Comparison of ENCODE assay signal across 21 cellular contexts in the genomic region with DNA sequence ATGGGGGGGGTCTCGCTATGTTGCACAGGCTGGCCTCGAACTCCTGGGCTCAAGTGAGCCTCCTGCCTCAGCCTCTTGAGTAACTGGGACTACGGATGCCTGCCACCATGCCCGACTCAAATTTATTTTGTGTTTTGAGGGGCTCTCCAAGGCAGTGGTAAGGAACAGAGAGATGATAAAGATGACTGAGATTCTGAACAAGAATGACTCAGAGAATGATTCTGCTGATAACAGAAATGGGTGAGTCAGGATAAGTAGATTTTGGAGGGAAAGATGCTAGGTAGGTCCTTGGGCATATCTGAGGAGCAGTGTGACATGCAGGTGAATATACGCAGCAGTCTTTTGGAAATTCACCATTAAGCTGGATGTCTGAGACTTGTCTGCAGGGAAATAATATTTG. TPM values are rescaled to one million over a fixed set of nuclear protein-coding genes. Genes with fewer than 3 reads are reported as not detected.
A peak's percentile ranks its signal among the peaks of the same experiment; 100 is the strongest.
DNase-seq lines count a peak whose midpoint lies in the region; ATAC-seq and TF ChIP-seq lines count a peak whose summit lies in the region.
"Had no signal": no experiment of that assay in that cellular context is flagged by ENCODE, and none has a peak within 500 bp of the region (broad histone marks: within the 10 kb centered on the region; RNA-seq: fewer than 3 reads in every experiment).

No MANE protein-coding gene starts in this region.

- no peak overlapping the region for H3K27ac Mint-ChIP-seq in nephron
- H3K27ac Mint-ChIP-seq: activated naive CD4-positive, alpha-beta T cell treated with anti-CD3 and anti-CD28 coated beads, Interleukin-2, amount 10 ng/mL, durations not matched to agents 7 days and 5 days; stimulated activated naive B cell treated with anti-CD40 and anti-IgM and Interleukin-4, amounts not matched to agents 10 μg/mL and 1 μg/mL and 100 μg/mL, for 72 hours; T-helper 17 cell had no signal

- ATAC-seq in activated T-cell treated with anti-CD3 and anti-CD28 coated beads, Interleukin-2, amount 50 U/mL, for 4 hours, result peak; percentile 70 to 74
- no peak for ATAC-seq in GM21786 (IDR thresholded peaks at IDR 0.05; ENCODE audit: unreplicated experiment)
- ATAC-seq: mucosa of descending colon; psoas muscle; stimulated activated naive B cell treated with anti-CD40 and anti-IgM and Interleukin-4, amounts not matched to agents 10 μg/mL and 1 μg/mL and 100 μg/mL, for 72 hours; T-helper 17 cell had no signal

- no peak for TF ChIP-seq CTCF in nephron (IDR thresholded peaks at IDR 0.05; ENCODE audit: unreplicated experiment in 3 of 3)

- H3K4me1 Mint-ChIP-seq in activated T-cell treated with anti-CD3 and anti-CD28 coated beads, Interleukin-2, amount 50 U/mL, for 4 hours (ENCODE audit: low read depth), result peaks cover 23% of the 10 kb centered on the region
- H3K4me1 Mint-ChIP-seq in nephron, result peaks cover 12% of the 10 kb centered on the region

- H3K27me3 Mint-ChIP-seq in activated T-cell treated with anti-CD3 and anti-CD28 coated beads, Interleukin-2, amount 50 U/mL, for 4 hours (ENCODE audit: low read depth), result no peaks in the 10 kb centered on the region
- H3K27me3 Mint-ChIP-seq in nephron (ENCODE audit: low read depth), result peaks cover 3% of the 10 kb centered on the region
- H3K27me3 Mint-ChIP-seq: stimulated activated naive B cell treated with anti-CD40 and anti-IgM and Interleukin-4, amounts not matched to agents 10 μg/mL and 1 μg/mL and 100 μg/mL, for 72 hours; T-helper 17 cell had no signal

- DNase-seq in activated T-cell treated with anti-CD3 and anti-CD28 coated beads, Interleukin-2, amount 50 U/mL, for 4 hours, result no peak
- DNase-seq in activated T-cell treated with anti-CD3 and anti-CD28 coated beads for 4 hours (no peak), EH (ENCODE audit: low read depth) (peak; percentile 17), glomerular visceral epithelial cell (ENCODE audit: extremely low spot score) (no peak), NCI-H128 (lab: John Stamatoyannopoulos, UW; ENCODE audit: unreplicated experiment) (no peak)
- peak; percentile 31 to 39 for DNase-seq in activated T-cell treated with anti-CD3 and anti-CD28 coated beads, Interleukin-2, amount 50 U/mL, for 48 hours
- DNase-seq: activated CD4-positive, alpha-beta T cell treated with anti-CD3 and anti-CD28 coated beads, Interleukin-2, amount 50 U/mL, for 4 hours; activated naive CD4-positive, alpha-beta T cell treated with anti-CD3 and anti-CD28 coated beads, Interleukin-2, amount 10 ng/mL, durations not matched to agents 7 days and 5 days; C1 segment of cervical spinal cord; central memory CD4-positive, alpha-beta T cell; dermis blood vessel endothelial cell; islet precursor cell; mucosa of descending colon; NCI-H1048; NCI-H187 treated with DMSO at 0.1 percent for 48 hours; psoas muscle; stimulated activated naive B cell treated with anti-CD40 and anti-IgM and Interleukin-4, amounts not matched to agents 10 μg/mL and 1 μg/mL and 100 μg/mL, for 72 hours; T-helper 17 cell had no signal

- H3K36me3 Mint-ChIP-seq in activated T-cell treated with anti-CD3 and anti-CD28 coated beads, Interleukin-2, amount 50 U/mL, for 4 hours (ENCODE audit: insufficient read depth), result no peaks in the 10 kb centered on the region
- H3K36me3 Mint-ChIP-seq in nephron (ENCODE audit: low read depth), result no peaks in the 10 kb centered on the region
- H3K36me3 Mint-ChIP-seq: activated naive CD4-positive, alpha-beta T cell treated with anti-CD3 and anti-CD28 coated beads, Interleukin-2, amount 10 ng/mL, durations not matched to agents 7 days and 5 days had no signal

- H3K4me3 Mint-ChIP-seq in activated T-cell treated with anti-CD3 and anti-CD28 coated beads, Interleukin-2, amount 50 U/mL, for 4 hours, result no peak overlapping the region
- peak overlapping the region; percentile 3 to 53 (median 42) for H3K4me3 Mint-ChIP-seq in nephron
- H3K4me3 Mint-ChIP-seq: activated naive CD4-positive, alpha-beta T cell treated with anti-CD3 and anti-CD28 coated beads, Interleukin-2, amount 10 ng/mL, durations not matched to agents 7 days and 5 days; stimulated activated naive B cell treated with anti-CD40 and anti-IgM and Interleukin-4, amounts not matched to agents 10 μg/mL and 1 μg/mL and 100 μg/mL, for 72 hours; T-helper 17 cell had no signal

- no peaks in the 10 kb centered on the region for H3K9me3 Mint-ChIP-seq in activated T-cell treated with anti-CD3 and anti-CD28 coated beads, Interleukin-2, amount 50 U/mL, for 4 hours
- no peaks in the 10 kb centered on the region for H3K9me3 Mint-ChIP-seq in nephron
- H3K9me3 Mint-ChIP-seq: activated naive CD4-positive, alpha-beta T cell treated with anti-CD3 and anti-CD28 coated beads, Interleukin-2, amount 10 ng/mL, durations not matched to agents 7 days and 5 days; stimulated activated naive B cell treated with anti-CD40 and anti-IgM and Interleukin-4, amounts not matched to agents 10 μg/mL and 1 μg/mL and 100 μg/mL, for 72 hours had no signal

RNA-seq across cellular contexts. Expression of gene TMEM220, which starts 2.6 kb away (rescaled TPM):
- 1 to 10 TPM; 1.7 to 3.0 (median 1.8) TPM for total RNA-seq in activated T-cell treated with anti-CD3 and anti-CD28 coated beads, Interleukin-2, amount 50 U/mL, for 4 hours

RNA-seq across cellular contexts. Expression of gene ADPRM, which starts 29.8 kb away (rescaled TPM):
- total RNA-seq in activated T-cell treated with anti-CD3 and anti-CD28 coated beads, Interleukin-2, amount 50 U/mL, for 4 hours, result 1 to 10 TPM; 5.9 to 7.7 (median 7.6) TPM
- total RNA-seq: ascending aorta had no signal

RNA-seq across cellular contexts. Expression of gene SCO1, which starts 29.9 kb away (rescaled TPM):
- total RNA-seq in activated T-cell treated with anti-CD3 and anti-CD28 coated beads, Interleukin-2, amount 50 U/mL, for 4 hours, result 10 to 100 TPM; 54.7 to 56.2 (median 55.7) TPM

Comparison
In these comparisons a context has a peak if more than half of its experiments do, and no peak if none do; other contexts are left out.
1. DNase-seq: peak in EH (single experiment) and activated T-cell treated with anti-CD3 and anti-CD28 coated beads, Interleukin-2, amount 50 U/mL, for 48 hours (2 of 2); none in activated T-cell treated with anti-CD3 and anti-CD28 coated beads, Interleukin-2, amount 50 U/mL, for 4 hours (single experiment), activated T-cell treated with anti-CD3 and anti-CD28 coated beads for 4 hours (single experiment), glomerular visceral epithelial cell (single experiment) and NCI-H128 (single experiment).